In the genomic region with DNA sequence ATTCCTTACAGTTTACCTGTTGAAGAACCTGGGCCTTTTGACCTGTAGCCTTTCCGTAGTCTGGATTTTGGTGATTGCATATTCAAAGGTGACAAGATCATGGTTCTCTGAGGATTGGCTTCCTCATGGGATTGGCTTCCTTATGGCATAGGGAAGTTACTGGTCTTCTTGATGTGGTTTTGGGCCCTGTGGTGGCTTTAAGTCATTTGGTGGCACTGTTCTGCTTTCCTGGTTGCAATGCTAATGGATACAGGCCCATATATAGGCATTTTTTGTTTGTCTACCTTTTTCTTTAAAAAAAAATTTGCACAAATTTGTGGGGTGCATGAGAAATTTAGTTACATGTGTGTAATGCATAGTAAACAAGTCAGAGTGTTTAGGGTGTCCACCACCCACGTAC, we compare ENCODE assay signal across 30 cellular contexts.
DNase-seq lines count a peak whose midpoint lies in the region; ATAC-seq, FAIRE-seq and TF ChIP-seq lines count a peak whose summit lies in the region.
"Had no signal": no experiment of that assay in that cellular context is flagged by ENCODE, and none has a peak within 500 bp of the region (broad histone marks: within the 10 kb centered on the region; RNA-seq: fewer than 3 reads in every experiment).

No MANE protein-coding gene starts in this region.

- H3K4me1 Mint-ChIP-seq in activated CD4-positive, alpha-beta T cell treated with anti-CD3 and anti-CD28 coated beads, Interleukin-2, amount 10 ng/mL, durations not matched to agents 24 days and 14 days = peaks cover 13% of the 10 kb centered on the region
- H3K4me1 Mint-ChIP-seq in stimulated activated naive B cell treated with anti-CD40 and anti-IgM and Interleukin-4, amounts not matched to agents 10 μg/mL and 1 μg/mL and 100 μg/mL, for 72 hours = peaks cover 24 to 40% of the 10 kb centered on the region in 2 donors

- no peaks in the 10 kb centered on the region for H3K27me3 ChIP-seq in GM12878 (replicated peaks in 1 of 2; ENCODE audit: control insufficient read depth in 2 of 2, insufficient read depth in 2 of 2, low read length in 1 of 2)
- H3K27me3 ChIP-seq: breast epithelium, heart left ventricle, right atrium auricular region, tibial nerve had no signal

- ATAC-seq in GM12878 (no peak), GM21528 (IDR thresholded peaks at IDR 0.05; ENCODE audit: low FRiP score, unreplicated experiment) (no peak), GM18498 (IDR thresholded peaks at IDR 0.05; ENCODE audit: unreplicated experiment) (no peak)
- no peak for ATAC-seq in stimulated activated naive B cell treated with anti-CD40 and anti-IgM and Interleukin-4, amounts not matched to agents 10 μg/mL and 1 μg/mL and 100 μg/mL, for 72 hours (replicated peaks)
- ATAC-seq: A549; activated CD8-positive, alpha-beta T cell treated with anti-CD3 and anti-CD28 coated beads, Interleukin-2, amount 10 ng/mL, durations not matched to agents 7 days and 5 days; activated T-helper 17 cell treated with anti-CD3 and anti-CD28 coated beads, Interleukin-2, amount 50 U/mL, for 72 hours; heart left ventricle had no signal

- H4K20me1 ChIP-seq in GM12878 (ENCODE audit: control insufficient read depth, insufficient read depth) = no peaks in the 10 kb centered on the region

- SMC1A ChIA-PET in GM12878 (lab: Charles Lee; ENCODE audit: uncharacterized antibody, unreplicated experiment) = interaction anchor here (2.6 to 3.1 kb wide), 2 partner anchors 11 to 156 kb away, joined by 13 to 18 read pairs; no protein-coding TSS in a partner anchor

- peaks cover 33% of the 10 kb centered on the region for H3K4me1 ChIP-seq in GM12878 (ENCODE audit: control insufficient read depth, insufficient read depth, low read length)
- H3K4me1 ChIP-seq: A549, breast epithelium, heart left ventricle, left ventricle myocardium inferior, right atrium auricular region had no signal

- in situ Hi-C loops in GM12878 (cut with MboI) = no loop called here

- peak overlapping the region; percentile 5 for H3K27ac Mint-ChIP-seq in activated CD4-positive, alpha-beta T cell treated with anti-CD3 and anti-CD28 coated beads, Interleukin-2, amount 10 ng/mL, durations not matched to agents 24 days and 14 days
- peak overlapping the region; percentile 80 for H3K27ac Mint-ChIP-seq in stimulated activated naive B cell treated with anti-CD40 and anti-IgM and Interleukin-4, amounts not matched to agents 10 μg/mL and 1 μg/mL and 100 μg/mL, for 72 hours
- H3K27ac Mint-ChIP-seq: activated CD8-positive, alpha-beta T cell treated with anti-CD3 and anti-CD28 coated beads, Interleukin-2, amount 10 ng/mL, durations not matched to agents 7 days and 5 days; activated naive CD4-positive, alpha-beta T cell treated with anti-CD3 and anti-CD28 coated beads, Interleukin-2, amount 50 U/mL, for 24 hours; activated T-helper 17 cell treated with anti-CD3 and anti-CD28 coated beads, Interleukin-2, amount 50 U/mL, for 72 hours had no signal

- FAIRE-seq in GM12878 (lab: Jason Lieb, UNC) = no peak
- FAIRE-seq: A549 had no signal

- H3K36me3 ChIP-seq in GM12878 (ENCODE audit: control insufficient read depth in 2 of 2, insufficient read depth in 2 of 2, low read length in 1 of 2) = no peaks in the 10 kb centered on the region; a peak in 1 of 4 replicates
- H3K36me3 ChIP-seq: breast epithelium, heart left ventricle, left ventricle myocardium inferior, right atrium auricular region had no signal

- TF ChIP-seq POLR2A in GM12878 (IDR thresholded peaks at IDR 0.05; ENCODE audit: low read depth, low read length) = no peak

- intact Hi-C loops in activated CD4-positive, alpha-beta T cell treated with anti-CD3 and anti-CD28 coated beads, Interleukin-2, amount 10 ng/mL, durations not matched to agents 24 days and 14 days (cut with micrococcal nuclease) = no loop called here
- intact Hi-C loops in GM12878 (cut with micrococcal nuclease; ENCODE audit: unreplicated experiment) = no loop called here

- H3K9ac ChIP-seq in GM12878 (ENCODE audit: control insufficient read depth, insufficient read depth, low read length) = no peak overlapping the region

- H3K4me2 ChIP-seq in GM12878 (ENCODE audit: control insufficient read depth, insufficient read depth) = no peak overlapping the region
- H3K4me2 ChIP-seq: A549 had no signal

- no peaks in the 10 kb centered on the region for H3K27me3 Mint-ChIP-seq in activated CD4-positive, alpha-beta T cell treated with anti-CD3 and anti-CD28 coated beads, Interleukin-2, amount 10 ng/mL, durations not matched to agents 24 days and 14 days
- H3K27me3 Mint-ChIP-seq in stimulated activated naive B cell treated with anti-CD40 and anti-IgM and Interleukin-4, amounts not matched to agents 10 μg/mL and 1 μg/mL and 100 μg/mL, for 72 hours = no peaks in the 10 kb centered on the region
- H3K27me3 Mint-ChIP-seq: activated naive CD4-positive, alpha-beta T cell treated with anti-CD3 and anti-CD28 coated beads, Interleukin-2, amount 50 U/mL, for 24 hours; activated T-helper 17 cell treated with anti-CD3 and anti-CD28 coated beads, Interleukin-2, amount 50 U/mL, for 72 hours; CD4-positive, alpha-beta memory T cell had no signal

- peaks cover 3% of the 10 kb centered on the region for H3K9me3 Mint-ChIP-seq in activated CD4-positive, alpha-beta T cell treated with anti-CD3 and anti-CD28 coated beads, Interleukin-2, amount 10 ng/mL, durations not matched to agents 24 days and 14 days
- peaks cover 0 to 5% of the 10 kb centered on the region in 2 donors for H3K9me3 Mint-ChIP-seq in stimulated activated naive B cell treated with anti-CD40 and anti-IgM and Interleukin-4, amounts not matched to agents 10 μg/mL and 1 μg/mL and 100 μg/mL, for 72 hours
- H3K9me3 Mint-ChIP-seq: activated naive CD4-positive, alpha-beta T cell treated with anti-CD3 and anti-CD28 coated beads, Interleukin-2, amount 50 U/mL, for 24 hours; activated T-helper 17 cell treated with anti-CD3 and anti-CD28 coated beads, Interleukin-2, amount 50 U/mL, for 72 hours; H9 had no signal

- no peak for TF ChIP-seq RAD21 in GM12878 (IDR thresholded peaks at IDR 0.05; ENCODE audit: insufficient read depth, low read depth, low read length)

- H3K27ac ChIP-seq in GM12878 (ENCODE audit: control insufficient read depth, insufficient read depth) = no peak overlapping the region
- H3K27ac ChIP-seq: A549, breast epithelium, heart left ventricle, left ventricle myocardium inferior, right atrium auricular region, tibial nerve had no signal

- TF ChIP-seq EP300 in GM12878 (IDR thresholded peaks at IDR 0.05; ENCODE audit: borderline replicate concordance in 1 of 2, control insufficient read depth in 1 of 2, low read depth in 2 of 2, low read length in 2 of 2) = no peak

- no peak overlapping the region for H3K4me3 Mint-ChIP-seq in activated CD4-positive, alpha-beta T cell treated with anti-CD3 and anti-CD28 coated beads, Interleukin-2, amount 10 ng/mL, durations not matched to agents 24 days and 14 days
- peak overlapping the region in 1 of 2 donors; percentile 15 for H3K4me3 Mint-ChIP-seq in stimulated activated naive B cell treated with anti-CD40 and anti-IgM and Interleukin-4, amounts not matched to agents 10 μg/mL and 1 μg/mL and 100 μg/mL, for 72 hours
- H3K4me3 Mint-ChIP-seq: activated CD8-positive, alpha-beta T cell treated with anti-CD3 and anti-CD28 coated beads, Interleukin-2, amount 10 ng/mL, durations not matched to agents 7 days and 5 days; activated naive CD4-positive, alpha-beta T cell treated with anti-CD3 and anti-CD28 coated beads, Interleukin-2, amount 50 U/mL, for 24 hours; activated T-helper 17 cell treated with anti-CD3 and anti-CD28 coated beads, Interleukin-2, amount 50 U/mL, for 72 hours; CD4-positive, alpha-beta memory T cell; H9 had no signal

- BruUV-seq in GM12878 (replicated peaks; lab: Mats Ljungman, UMichigan) = no TSS peak

- POLR2A ChIA-PET in GM12878 (lab: Charles Lee) = no interaction called here

- no peaks in the 10 kb centered on the region; the same call in 2 of the 3 replicates for H3K9me3 ChIP-seq in GM12878 (replicated peaks; ENCODE audit: control insufficient read depth, insufficient read depth, low read length)
- H3K9me3 ChIP-seq: A549, breast epithelium, tibial nerve had no signal

- peaks cover 5% of the 10 kb centered on the region for H3K36me3 Mint-ChIP-seq in activated CD4-positive, alpha-beta T cell treated with anti-CD3 and anti-CD28 coated beads, Interleukin-2, amount 10 ng/mL, durations not matched to agents 24 days and 14 days (ENCODE audit: low read depth)
- H3K36me3 Mint-ChIP-seq in stimulated activated naive B cell treated with anti-CD40 and anti-IgM and Interleukin-4, amounts not matched to agents 10 μg/mL and 1 μg/mL and 100 μg/mL, for 72 hours = peaks cover 12 to 24% of the 10 kb centered on the region in 2 donors

- TF ChIP-seq CTCF in GM12878 (IDR thresholded peaks at IDR 0.05 in 2 of 3, conservative IDR thresholded peaks at IDR 0.05 in 1 of 3; ENCODE audit: control insufficient read depth in 2 of 3, extremely low read depth in 1 of 3, insufficient read depth in 1 of 3, low read depth in 3 of 3, low read length in 3 of 3) = no peak

- 96% methylated on average over 2 of the region's 2 CpGs for WGBS in GM12878 (ENCODE audit: insufficient coverage, insufficient replicate concordance, low lambda C conversion rate, missing lambda C conversion rate)

- no peak overlapping the region for H2AFZ ChIP-seq in GM12878 (ENCODE audit: control insufficient read depth, low read depth, low read length)

- no peak for DNase-seq in activated CD4-positive, alpha-beta T cell treated with anti-CD3 and anti-CD28 coated beads, Interleukin-2, amount 10 ng/mL, durations not matched to agents 24 days and 14 days
- no peak for DNase-seq in activated CD4-positive, alpha-beta T cell treated with anti-CD3 and anti-CD28 coated beads for 4 hours
- peak; percentile 36 for DNase-seq in NCI-H69 (lab: John Stamatoyannopoulos, UW)
- no peak for DNase-seq in GM12878 (ENCODE audit: low read depth, low spot score)
- DNase-seq in stimulated activated naive B cell treated with anti-CD40 and anti-IgM and Interleukin-4, amounts not matched to agents 10 μg/mL and 1 μg/mL and 100 μg/mL, for 72 hours = no peak
- DNase-seq in C1 segment of cervical spinal cord (lab: John Stamatoyannopoulos, UW) = no peak
- DNase-seq: activated CD4-positive, CD25-positive, alpha-beta regulatory T cell treated with anti-CD3 and anti-CD28 coated beads, Interleukin-2, amount 50 U/mL, for 72 hours; activated CD8-positive, alpha-beta T cell treated with anti-CD3 and anti-CD28 coated beads, Interleukin-2, amount 10 ng/mL, durations not matched to agents 7 days and 5 days; anterior cingulate cortex; CD4-positive, alpha-beta memory T cell; foreskin melanocyte; H9; heart left ventricle; islet precursor cell; left ventricle myocardium inferior; mesenchymal stem cell; NCI-H1417 treated with DMSO at 0.1 percent for 48 hours; NCI-H2081 treated with DMSO at 0.1 percent for 48 hours; NCI-H226; posterior cingulate gyrus; stimulated activated CD4-positive, alpha-beta T cell treated with anti-CD3 and anti-CD28 coated beads, Interleukin-1b, Interleukin-23, amount 100 ng/mL, for 48 hours; stimulated activated CD8-positive, alpha-beta memory T cell treated with anti-CD3 and anti-CD28 coated beads, Interleukin-4, amount 100 ng/mL, for 48 hours had no signal

- CTCF ChIA-PET in GM12878 (lab: Yijun Ruan, JAX) = interaction anchor here (0.8 to 2.0 kb wide), 3 partner anchors 12 to 155 kb away, joined by 3 to 6 read pairs (median 3); no protein-coding TSS in a partner anchor

- no peak overlapping the region for H3K4me3 ChIP-seq in GM12878
- H3K4me3 ChIP-seq: A549, breast epithelium, heart left ventricle, left ventricle myocardium inferior, right atrium auricular region, tibial nerve had no signal

- H3K79me2 ChIP-seq in GM12878 (ENCODE audit: control insufficient read depth, insufficient read depth, low read length) = no peaks in the 10 kb centered on the region

- RAD21 ChIA-PET in GM12878 (lab: Charles Lee; ENCODE audit: unreplicated experiment) = interaction anchor here (2.2 kb wide), 1 partner anchor 14 kb away, joined by 6 read pairs; no protein-coding TSS in a partner anchor
